Comparison of ENCODE assay signal across 13 cellular contexts in genomic region chr19:49807174-49807830, GRCh38. TPM values are rescaled to one million over a fixed set of nuclear protein-coding genes. Genes with fewer than 3 reads are reported as not detected.
DNase-seq lines count a peak whose midpoint lies in the region; ATAC-seq and TF ChIP-seq lines count a peak whose summit lies in the region.
"Had no signal": no experiment of that assay in that cellular context is flagged by ENCODE, and none has a peak within 500 bp of the region (broad histone marks: within the 10 kb centered on the region; RNA-seq: fewer than 3 reads in every experiment).

No MANE protein-coding gene starts in this region.

- peaks cover 15% of the 10 kb centered on the region for H3K36me3 Mint-ChIP-seq in T-helper 2 cell treated with Interferon-gamma antibody and Interleukin-4, amounts not matched to agents 5 μg/mL and 100 μg/mL, for 36 hours (ENCODE audit: low read depth)
- H3K36me3 Mint-ChIP-seq in activated CD4-positive, alpha-beta memory T cell treated with anti-CD3 and anti-CD28 coated beads for 36 hours, result peaks cover 17% of the 10 kb centered on the region

- no peak overlapping the region for H2AFZ ChIP-seq in osteoblast (ENCODE audit: low read length)

- no peaks in the 10 kb centered on the region for H3K79me2 ChIP-seq in osteoblast (ENCODE audit: insufficient read depth, low read length)

- DNase-seq in T-helper 2 cell treated with Interferon-gamma antibody and Interleukin-4, amounts not matched to agents 5 μg/mL and 100 μg/mL, for 36 hours (ENCODE audit: low spot score), result no peak
- DNase-seq in T-helper 2 cell (no peak), MV-4-11 (lab: John Stamatoyannopoulos, UW) (peak; percentile 92), osteoblast (ENCODE audit: insufficient read length, low spot score, missing footprints) (peak; percentile 68), DMS153 (lab: John Stamatoyannopoulos, UW) (no peak), upper lobe of right lung (no peak)
- DNase-seq in activated CD4-positive, alpha-beta memory T cell treated with anti-CD3 and anti-CD28 coated beads for 36 hours, result no peak
- DNase-seq: activated CD8-positive, alpha-beta memory T cell treated with anti-CD3 and anti-CD28 coated beads for 24 hours; SJCRH30; thyroid gland had no signal

- intact Hi-C loops in activated CD4-positive, alpha-beta memory T cell treated with anti-CD3 and anti-CD28 coated beads for 36 hours (cut with micrococcal nuclease), result no loop called here
- intact Hi-C loops in upper lobe of right lung (cut with DNase I), result no loop called here

- H3K4me1 ChIP-seq in osteoblast (ENCODE audit: insufficient read depth, low read length) (peaks cover 5% of the 10 kb centered on the region), upper lobe of right lung (peaks cover 8% of the 10 kb centered on the region)
- H3K4me1 ChIP-seq: SJCRH30 had no signal

- H3K27ac ChIP-seq in osteoblast (ENCODE audit: low read depth, low read length) (no peak overlapping the region), upper lobe of right lung (no peak overlapping the region)
- H3K27ac ChIP-seq: SJCRH30 had no signal

- ATAC-seq in GM18511 (IDR thresholded peaks at IDR 0.05; ENCODE audit: unreplicated experiment) (no peak), upper lobe of right lung (no peak)

- CTCF ChIA-PET in activated CD4-positive, alpha-beta memory T cell treated with anti-CD3 and anti-CD28 coated beads for 36 hours (lab: Charles Lee), result no interaction called here

- TF ChIP-seq CTCF in osteoblast (IDR thresholded peaks at IDR 0.05; ENCODE audit: extremely low read depth, low read depth, low read length), result no peak
- TF ChIP-seq CTCF in upper lobe of right lung (IDR thresholded peaks at IDR 0.05), result no peak

- POLR2A ChIA-PET in activated CD4-positive, alpha-beta memory T cell treated with anti-CD3 and anti-CD28 coated beads for 36 hours (lab: Charles Lee), result interaction anchor here (0.6 kb wide), 1 partner anchor 25 kb away, joined by 3 read pairs; no protein-coding TSS in a partner anchor

- no peaks in the 10 kb centered on the region for H3K9me3 ChIP-seq in osteoblast (ENCODE audit: low read depth, low read length)
- H3K9me3 ChIP-seq in upper lobe of right lung, result no peaks in the 10 kb centered on the region
- H3K9me3 ChIP-seq: SJCRH30, thyroid gland had no signal

- peak overlapping the region; percentile 65 for H3K27ac Mint-ChIP-seq in T-helper 2 cell treated with Interferon-gamma antibody and Interleukin-4, amounts not matched to agents 5 μg/mL and 100 μg/mL, for 36 hours
- peak overlapping the region; percentile 42 for H3K27ac Mint-ChIP-seq in activated CD4-positive, alpha-beta memory T cell treated with anti-CD3 and anti-CD28 coated beads for 36 hours

- H3K36me3 ChIP-seq in osteoblast (ENCODE audit: insufficient read depth, low read length), result peaks cover 35% of the 10 kb centered on the region
- peaks cover 15% of the 10 kb centered on the region for H3K36me3 ChIP-seq in upper lobe of right lung

- peaks cover 2% of the 10 kb centered on the region for H4K20me1 ChIP-seq in osteoblast (ENCODE audit: insufficient read depth, low read length)

- no peaks in the 10 kb centered on the region for H3K27me3 ChIP-seq in osteoblast (ENCODE audit: insufficient read depth, low read length)
- H3K27me3 ChIP-seq in upper lobe of right lung, result no peaks in the 10 kb centered on the region
- H3K27me3 ChIP-seq: SJCRH30, thyroid gland had no signal

- no peaks in the 10 kb centered on the region for H3K27me3 Mint-ChIP-seq in T-helper 2 cell treated with Interferon-gamma antibody and Interleukin-4, amounts not matched to agents 5 μg/mL and 100 μg/mL, for 36 hours (ENCODE audit: low read depth)
- H3K27me3 Mint-ChIP-seq in activated CD4-positive, alpha-beta memory T cell treated with anti-CD3 and anti-CD28 coated beads for 36 hours, result no peaks in the 10 kb centered on the region

- H3K9me3 Mint-ChIP-seq in T-helper 2 cell treated with Interferon-gamma antibody and Interleukin-4, amounts not matched to agents 5 μg/mL and 100 μg/mL, for 36 hours, result no peaks in the 10 kb centered on the region
- no peaks in the 10 kb centered on the region for H3K9me3 Mint-ChIP-seq in activated CD4-positive, alpha-beta memory T cell treated with anti-CD3 and anti-CD28 coated beads for 36 hours

- H3K4me1 Mint-ChIP-seq in T-helper 2 cell treated with Interferon-gamma antibody and Interleukin-4, amounts not matched to agents 5 μg/mL and 100 μg/mL, for 36 hours (ENCODE audit: low read depth), result peaks cover 16% of the 10 kb centered on the region
- peaks cover 23% of the 10 kb centered on the region for H3K4me1 Mint-ChIP-seq in activated CD4-positive, alpha-beta memory T cell treated with anti-CD3 and anti-CD28 coated beads for 36 hours (ENCODE audit: low read depth)

- no peak overlapping the region for H3K4me3 ChIP-seq in osteoblast (ENCODE audit: insufficient read depth, low read length)
- no peak overlapping the region for H3K4me3 ChIP-seq in upper lobe of right lung
- H3K4me3 ChIP-seq: SJCRH30, thyroid gland had no signal

- no peak overlapping the region for H3K4me3 Mint-ChIP-seq in T-helper 2 cell treated with Interferon-gamma antibody and Interleukin-4, amounts not matched to agents 5 μg/mL and 100 μg/mL, for 36 hours
- no peak overlapping the region for H3K4me3 Mint-ChIP-seq in activated CD4-positive, alpha-beta memory T cell treated with anti-CD3 and anti-CD28 coated beads for 36 hours

- no peak overlapping the region for H3K4me2 ChIP-seq in osteoblast (ENCODE audit: insufficient read depth, low read length)

RNA-seq across cellular contexts. Expression of gene FUZ, which starts 5.8 kb away (rescaled TPM):
- 10 to 100 TPM; 15.2 to 16.2 TPM for total RNA-seq in activated CD4-positive, alpha-beta memory T cell treated with anti-CD3 and anti-CD28 coated beads for 36 hours
- total RNA-seq in osteoblast, result 18.6 and 29.7 TPM in 2 replicates
- 20.1 TPM for total RNA-seq in upper lobe of right lung

RNA-seq across cellular contexts. Expression of gene MED25, which starts 10.8 kb away (rescaled TPM):
- total RNA-seq in activated CD4-positive, alpha-beta memory T cell treated with anti-CD3 and anti-CD28 coated beads for 36 hours, result 10 to 100 TPM; 45.6 to 50.2 TPM
- total RNA-seq in osteoblast, result 19.5 and 20.9 TPM in 2 replicates
- 45.9 TPM for total RNA-seq in upper lobe of right lung

RNA-seq across cellular contexts. Expression of gene AP2A1, which starts 40.5 kb away (rescaled TPM):
- 10 to 100 TPM; 86.0 to 88.4 TPM for total RNA-seq in activated CD4-positive, alpha-beta memory T cell treated with anti-CD3 and anti-CD28 coated beads for 36 hours
- total RNA-seq in osteoblast (93.1 and 98.1 TPM in 2 replicates), upper lobe of right lung (61.2 TPM)

RNA-seq across cellular contexts. Expression of gene PTOV1, which starts 43.7 kb away (rescaled TPM):
- total RNA-seq in activated CD4-positive, alpha-beta memory T cell treated with anti-CD3 and anti-CD28 coated beads for 36 hours, result 100 to 1,000 TPM; 105 to 108 TPM
- 39.4 and 43.3 TPM in 2 replicates for total RNA-seq in osteoblast
- total RNA-seq in upper lobe of right lung, result 104 TPM

RNA-seq across cellular contexts. Expression of gene TSKS, which starts 44.2 kb away (rescaled TPM):
- under 1 TPM; 0.40 to 0.63 TPM for total RNA-seq in activated CD4-positive, alpha-beta memory T cell treated with anti-CD3 and anti-CD28 coated beads for 36 hours
- total RNA-seq in osteoblast, result not detected in 2 replicates
- total RNA-seq in upper lobe of right lung, result 0.43 TPM
- total RNA-seq: A673, dermis microvascular lymphatic vessel endothelial cell, SJCRH30 had no signal

Comparison
In these comparisons a context has a peak if more than half of its experiments do, and no peak if none do; other contexts are left out.
1. DNase-seq: peak in MV-4-11 (single experiment) and osteoblast (single experiment); none in T-helper 2 cell treated with Interferon-gamma antibody and Interleukin-4, amounts not matched to agents 5 μg/mL and 100 μg/mL, for 36 hours (single experiment), T-helper 2 cell (0 of 5), activated CD4-positive, alpha-beta memory T cell treated with anti-CD3 and anti-CD28 coated beads for 36 hours (single experiment), DMS153 (single experiment) and upper lobe of right lung (single experiment).